Comparison of ENCODE assay signal across 10 cellular contexts in the genomic region with DNA sequence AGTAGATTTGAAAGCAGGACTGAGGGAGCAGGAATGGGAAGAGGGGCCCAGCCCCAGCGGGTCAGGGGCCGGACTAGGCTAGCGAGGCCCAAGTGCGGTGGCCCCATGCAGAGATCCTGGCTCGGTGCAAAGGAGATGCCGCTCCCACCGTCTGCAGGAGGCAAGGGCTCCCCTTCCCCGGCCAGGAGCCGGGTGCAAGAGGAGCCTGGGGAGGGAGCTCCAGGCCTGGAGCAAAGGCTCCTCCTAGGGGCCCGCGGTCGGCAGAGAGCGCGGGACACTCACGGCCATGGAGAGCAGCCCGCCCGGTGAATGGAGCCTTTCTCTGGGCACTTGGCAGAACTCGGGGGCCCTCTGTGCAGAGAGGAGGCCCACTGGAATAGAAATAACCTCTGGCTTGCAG. TPM values are rescaled to one million over a fixed set of nuclear protein-coding genes. Genes with fewer than 3 reads are reported as not detected.
DNase-seq lines count a peak whose midpoint lies in the region; ATAC-seq, FAIRE-seq and TF ChIP-seq lines count a peak whose summit lies in the region.
"Had no signal": no experiment of that assay in that cellular context is flagged by ENCODE, and none has a peak within 500 bp of the region (broad histone marks: within the 10 kb centered on the region; RNA-seq: fewer than 3 reads in every experiment).

No MANE protein-coding gene starts in this region.

- no peak overlapping the region for H3K27ac Mint-ChIP-seq in CD8-positive, alpha-beta T cell
- H3K27ac Mint-ChIP-seq: activated CD4-positive, alpha-beta T cell treated with anti-CD3 and anti-CD28 coated beads, Interleukin-2, amount 10 ng/mL, durations not matched to agents 7 days and 5 days had no signal

- CTCF ChIA-PET in CD8-positive, alpha-beta T cell (lab: Charles Lee) = interaction anchor here (1.2 to 2.2 kb wide), 2 partner anchors 14 to 26 kb away, joined by 4 to 5 read pairs; no protein-coding TSS in a partner anchor

- H3K36me3 Mint-ChIP-seq in CD8-positive, alpha-beta T cell = no peaks in the 10 kb centered on the region

- POLR2A ChIA-PET in CD8-positive, alpha-beta T cell (lab: Charles Lee) = no interaction called here

- no peak overlapping the region for H3K4me3 Mint-ChIP-seq in CD8-positive, alpha-beta T cell
- H3K4me3 Mint-ChIP-seq: activated CD4-positive, alpha-beta T cell treated with anti-CD3 and anti-CD28 coated beads, Interleukin-2, amount 10 ng/mL, durations not matched to agents 7 days and 5 days had no signal

- H3K4me3 ChIP-seq in HUES6 (ENCODE audit: low read depth, low read length) (peak overlapping the region; percentile 35; the same call in 1 of the 2 replicates), kidney (ENCODE audit: low read length in 2 of 2) (no peak overlapping the region), small intestine (ENCODE audit: low read depth in 1 of 2, low read length in 2 of 2) (no peak overlapping the region)
- H3K4me3 ChIP-seq in CD8-positive, alpha-beta T cell (ENCODE audit: low read depth, low read length) = no peak overlapping the region
- H3K4me3 ChIP-seq: coronary artery, prostate gland had no signal

- H3K4me1 ChIP-seq in HUES6 (ENCODE audit: control insufficient read depth, insufficient read depth, low read length) (peaks cover 7% of the 10 kb centered on the region; the same call in 1 of the 2 replicates), kidney (ENCODE audit: control insufficient read depth in 1 of 2, insufficient read depth in 1 of 2, low read depth in 1 of 2, low read length in 2 of 2) (no peaks in the 10 kb centered on the region), small intestine (ENCODE audit: control insufficient read depth in 2 of 2, insufficient read depth in 1 of 2, low read depth in 1 of 2, low read length in 1 of 2) (peaks cover 5 to 11% of the 10 kb centered on the region in 2 donors)
- H3K4me1 ChIP-seq in CD8-positive, alpha-beta T cell (ENCODE audit: insufficient read depth, low read length) = no peaks in the 10 kb centered on the region

- H3K9ac ChIP-seq in HUES6 (ENCODE audit: low read length) (no peak overlapping the region), kidney (ENCODE audit: low read length in 2 of 2) (no peak overlapping the region)

- no peaks in the 10 kb centered on the region for H3K4me1 Mint-ChIP-seq in CD8-positive, alpha-beta T cell (ENCODE audit: low read depth)
- H3K4me1 Mint-ChIP-seq: activated CD4-positive, alpha-beta T cell treated with anti-CD3 and anti-CD28 coated beads, Interleukin-2, amount 10 ng/mL, durations not matched to agents 7 days and 5 days had no signal

- H3K27ac ChIP-seq in HUES6 (ENCODE audit: low read depth, low read length) (no peak overlapping the region), kidney (ENCODE audit: low read depth in 2 of 2, low read length in 2 of 2) (peak overlapping the region; percentile 33 to 61), small intestine (ENCODE audit: low read depth in 1 of 2, low read length in 1 of 2) (peak overlapping the region; percentile 16 to 84)
- no peak overlapping the region for H3K27ac ChIP-seq in CD8-positive, alpha-beta T cell (ENCODE audit: low read depth, low read length)
- H3K27ac ChIP-seq: coronary artery had no signal

- peaks cover 15% of the 10 kb centered on the region for H3K9me3 ChIP-seq in HUES6 (ENCODE audit: control insufficient read depth, insufficient read depth, low read depth, low read length)
- H3K9me3 ChIP-seq in kidney (ENCODE audit: control insufficient read depth in 1 of 2, low read length in 2 of 2) = no peaks in the 10 kb centered on the region
- no peaks in the 10 kb centered on the region for H3K9me3 ChIP-seq in small intestine (ENCODE audit: control insufficient read depth, low read depth)
- H3K9me3 ChIP-seq in CD8-positive, alpha-beta T cell (ENCODE audit: low read length) = no peaks in the 10 kb centered on the region
- H3K9me3 ChIP-seq: prostate gland had no signal

- H3K36me3 ChIP-seq in HUES6 (ENCODE audit: control insufficient read depth, insufficient read depth, low read length) (no peaks in the 10 kb centered on the region), kidney (ENCODE audit: control insufficient read depth in 1 of 2, insufficient read depth in 2 of 2, low read length in 2 of 2) (no peaks in the 10 kb centered on the region), small intestine (ENCODE audit: control insufficient read depth in 2 of 2, insufficient read depth in 2 of 2, low read length in 2 of 2) (no peaks in the 10 kb centered on the region)
- no peaks in the 10 kb centered on the region for H3K36me3 ChIP-seq in CD8-positive, alpha-beta T cell (ENCODE audit: insufficient read depth, low read length)
- H3K36me3 ChIP-seq: prostate gland had no signal

- WGBS in small intestine, 3 donors = 30 to 52% (median 44%) methylated on average over 18 of the region's 18 CpGs

- DNase-seq in cerebellum (ENCODE audit: low spot score) = peak; percentile 30
- no peak for DNase-seq in kidney
- DNase-seq in small intestine = peak; percentile 60
- DNase-seq in OCI-M2 (lab: John Stamatoyannopoulos, UW; ENCODE audit: unreplicated experiment) = no peak
- DNase-seq in RCC 7860 (ENCODE audit: low spot score) = no peak
- DNase-seq in CD8-positive, alpha-beta T cell = no peak
- DNase-seq: activated CD4-positive, alpha-beta T cell treated with anti-CD3 and anti-CD28 coated beads, Interleukin-2, amount 10 ng/mL, durations not matched to agents 7 days and 5 days had no signal

- intact Hi-C loops in kidney (cut with DNase I) = no loop called here
- intact Hi-C loops in CD8-positive, alpha-beta T cell (cut with DNase I, micrococcal nuclease) = loop anchor here in 1 of 2 experiments (10.0 kb wide), 1 partner anchor 694 kb away; the partner anchor contains the start of gene SNX22

- no peaks in the 10 kb centered on the region for H3K27me3 Mint-ChIP-seq in CD8-positive, alpha-beta T cell (ENCODE audit: low read depth)

- H3K27me3 ChIP-seq in HUES6 (ENCODE audit: control insufficient read depth, insufficient read depth, low read length) (peaks cover 15% of the 10 kb centered on the region), small intestine (ENCODE audit: control insufficient read depth in 2 of 2, insufficient read depth in 2 of 2, low read length in 2 of 2) (no peaks in the 10 kb centered on the region)
- no peaks in the 10 kb centered on the region for H3K27me3 ChIP-seq in CD8-positive, alpha-beta T cell (ENCODE audit: insufficient read depth, low read length)

- FAIRE-seq in kidney (lab: Jason Lieb, UNC) (no peak), small intestine (lab: Jason Lieb, UNC) (no peak), RCC 7860 (lab: Jason Lieb, UNC) (no peak)

- no peak for TF ChIP-seq CTCF in kidney (IDR thresholded peaks at IDR 0.05; ENCODE audit: borderline replicate concordance, extremely low read depth, insufficient read depth)
- TF ChIP-seq CTCF in CD8-positive, alpha-beta T cell (IDR thresholded peaks at IDR 0.05) = no peak

- ATAC-seq in CD8-positive, alpha-beta T cell = no peak

- no peaks in the 10 kb centered on the region for H3K9me3 Mint-ChIP-seq in CD8-positive, alpha-beta T cell

RNA-seq across cellular contexts. Expression of gene USP3, which starts 43.2 kb away (rescaled TPM):
- total RNA-seq in cerebellum (120 TPM), kidney (72.5 TPM)
- polyA plus RNA-seq in kidney (ENCODE audit: insufficient read depth, low read depth, low replicate concordance) (25.2 TPM), small intestine (10 to 100 TPM; 24.7 to 30.0 (median 27.8) TPM)
- 100 to 1,000 TPM; 264 to 275 TPM for total RNA-seq in CD8-positive, alpha-beta T cell

Comparison
In these comparisons a context has a peak if more than half of its experiments do, and no peak if none do; other contexts are left out.
1. H3K27ac ChIP-seq: peak in kidney (2 of 2) and small intestine (2 of 2); none in HUES6 (single experiment) and CD8-positive, alpha-beta T cell (single experiment).
2. DNase-seq: peak in cerebellum (single experiment) and small intestine (single experiment); none in kidney (single experiment), OCI-M2 (single experiment), RCC 7860 (single experiment) and CD8-positive, alpha-beta T cell (0 of 7).